9 cellular contexts compared by ENCODE assay signal in genomic region chr11:59559886-59560285, GRCh38. TPM values are rescaled to one million over a fixed set of nuclear protein-coding genes. Genes with fewer than 3 reads are reported as not detected.
A peak's percentile ranks its signal among the peaks of the same experiment; 100 is the strongest.
DNase-seq lines count a peak whose midpoint lies in the region; ATAC-seq and TF ChIP-seq lines count a peak whose summit lies in the region.
"Had no signal": no experiment of that assay in that cellular context is flagged by ENCODE, and none has a peak within 500 bp of the region (broad histone marks: within the 10 kb centered on the region; RNA-seq: fewer than 3 reads in every experiment).

No MANE protein-coding gene starts in this region.

- peaks cover 11% of the 10 kb centered on the region; the same call in 2 of the 3 replicates for H3K4me1 Mint-ChIP-seq in GM23338

- peak; percentile 2 for ATAC-seq in GM23338
- no peak for ATAC-seq in foreskin keratinocyte

- H3K27me3 ChIP-seq in GM23338 (ENCODE audit: insufficient read depth) = no peaks in the 10 kb centered on the region
- no peaks in the 10 kb centered on the region for H3K27me3 ChIP-seq in PC-9 (ENCODE audit: insufficient read depth, low read depth)
- peaks cover 0 to 13% (median 0%) of the 10 kb centered on the region in 3 donors for H3K27me3 ChIP-seq in skeletal muscle tissue (ENCODE audit: control insufficient read depth in 3 of 3, insufficient read depth in 3 of 3, low read length in 3 of 3)
- no peaks in the 10 kb centered on the region for H3K27me3 ChIP-seq in foreskin keratinocyte

- POLR2A ChIA-PET in PC-9 (lab: Charles Lee; ENCODE audit: unreplicated experiment) = no interaction called here

- H3F3A ChIP-seq in GM23338 (replicated peaks; ENCODE audit: low read depth) (peaks cover 7% of the 10 kb centered on the region; the same call in 1 of the 2 replicates), PC-9 (ENCODE audit: insufficient read depth, low read depth) (peaks cover 65% of the 10 kb centered on the region)

- H3K4me3 ChIP-seq in GM23338 (peak overlapping the region; percentile 88), PC-9 (peak overlapping the region; percentile 79; the same call in 1 of the 2 replicates), fibroblast of pulmonary artery (replicated peaks; ENCODE audit: low read depth, low read length) (peak overlapping the region; percentile 87), skeletal muscle tissue (ENCODE audit: low read length in 3 of 3) (peak overlapping the region in 2 of 3 donors; percentile 87 to 98)

- intact Hi-C loops in PC-9 (cut with micrococcal nuclease; ENCODE audit: unreplicated experiment) = loop anchor here (1.0 to 10.0 kb wide), 4 partner anchors 9 to 1785 kb away; no protein-coding TSS in a partner anchor

- CTCF ChIA-PET in PC-9 (lab: Charles Lee) = no interaction called here

- TF ChIP-seq CTCF in GM23338 (conservative IDR thresholded peaks at IDR 0.05; ENCODE audit: low read depth in 2 of 2) = no peak
- TF ChIP-seq CTCF in PC-9 (conservative IDR thresholded peaks at IDR 0.05) = no peak
- TF ChIP-seq CTCF in fibroblast of pulmonary artery (IDR thresholded peaks at IDR 0.05; ENCODE audit: low read length, missing control alignments) = no peak
- no peak for TF ChIP-seq CTCF in foreskin keratinocyte (conservative IDR thresholded peaks at IDR 0.05)

- H4K20me1 ChIP-seq in GM23338 (replicated peaks; ENCODE audit: insufficient read depth) = no peaks in the 10 kb centered on the region; the same call in 1 of the 2 replicates
- peaks cover 4% of the 10 kb centered on the region; the same call in 1 of the 2 replicates for H4K20me1 ChIP-seq in PC-9 (ENCODE audit: insufficient read depth)

- no TSS peak for BruUV-seq in PC-9 (replicated peaks; lab: Mats Ljungman, UMichigan)

- peak overlapping the region; percentile 85 for H3K4me3 Mint-ChIP-seq in GM23338

- H2AFZ ChIP-seq in GM23338 (no peak overlapping the region), PC-9 (no peak overlapping the region)

- H3K4me1 ChIP-seq in GM23338 (ENCODE audit: insufficient read depth) (peaks cover 9% of the 10 kb centered on the region), PC-9 (replicated peaks; ENCODE audit: insufficient read depth) (peaks cover 28% of the 10 kb centered on the region), skeletal muscle tissue (ENCODE audit: control insufficient read depth in 3 of 3, insufficient read depth in 3 of 3, low read length in 3 of 3) (peaks cover 0 to 14% (median 12%) of the 10 kb centered on the region in 3 donors), foreskin keratinocyte (no peaks in the 10 kb centered on the region)

- peaks cover 51% of the 10 kb centered on the region for H3K27me3 Mint-ChIP-seq in GM23338 (ENCODE audit: insufficient read depth, low read depth, poor library complexity)

- no peaks in the 10 kb centered on the region for H3K9me2 ChIP-seq in GM23338 (ENCODE audit: insufficient read depth)
- H3K9me2 ChIP-seq in PC-9 (ENCODE audit: insufficient read depth) = no peaks in the 10 kb centered on the region

- H3K79me2 ChIP-seq in GM23338 (replicated peaks; ENCODE audit: insufficient read depth) (no peaks in the 10 kb centered on the region), PC-9 (ENCODE audit: low read depth) (no peaks in the 10 kb centered on the region)

- H3K4me2 ChIP-seq in GM23338 (peak overlapping the region; percentile 73), PC-9 (peak overlapping the region; percentile 85)

- no peaks in the 10 kb centered on the region for H3K36me3 ChIP-seq in GM23338 (ENCODE audit: insufficient read depth)
- H3K36me3 ChIP-seq in PC-9 (ENCODE audit: low read depth) = no peaks in the 10 kb centered on the region
- no peaks in the 10 kb centered on the region for H3K36me3 ChIP-seq in skeletal muscle tissue (ENCODE audit: control insufficient read depth in 3 of 3, insufficient read depth in 3 of 3, low read length in 3 of 3)

- DNase-seq in GM23338 (ENCODE audit: low spot score) (peak; percentile 59), PC-9 (no peak), fibroblast of pulmonary artery (ENCODE audit: low read depth) (no peak), 8988T (no peak), T-helper 9 cell (no peak), foreskin keratinocyte (no peak)
- DNase-seq in stimulated activated CD4-positive, alpha-beta T cell treated with anti-CD3 and anti-CD28 coated beads, Interleukin-2, amount 100 ng/mL, for 24 hours = no peak

- peaks cover 3% of the 10 kb centered on the region; the same call in 2 of the 3 replicates for H3K36me3 Mint-ChIP-seq in GM23338 (ENCODE audit: low read depth)

- H3K9me3 ChIP-seq in PC-9 (ENCODE audit: insufficient read depth, low read depth) (no peaks in the 10 kb centered on the region), skeletal muscle tissue (ENCODE audit: control insufficient read depth in 3 of 3, low read length in 3 of 3) (no peaks in the 10 kb centered on the region)

- no peak overlapping the region for H3K27ac ChIP-seq in GM23338 (ENCODE audit: low read depth)
- H3K27ac ChIP-seq in PC-9 = no peak overlapping the region
- peak overlapping the region; percentile 64 for H3K27ac ChIP-seq in skeletal muscle tissue (ENCODE audit: low read depth, low read length)
- no peak overlapping the region for H3K27ac ChIP-seq in foreskin keratinocyte

- no peak overlapping the region for H3K27ac Mint-ChIP-seq in GM23338

- H3K9me3 Mint-ChIP-seq in GM23338 = peaks cover 12% of the 10 kb centered on the region; the same call in 2 of the 3 replicates

- peak overlapping the region in 1 of 3 donors; percentile 89 for H3K9ac ChIP-seq in skeletal muscle tissue (ENCODE audit: low read depth in 1 of 3, low read length in 3 of 3)

TF ChIP-seq in GM23338, 12 proteins besides CTCF, POLR2A, EP300 and RAD21 (continues in another document):
- TF ChIP-seq JUNB (IDR thresholded peaks at IDR 0.05; ENCODE audit: unreplicated experiment) (no peak), ETS1 (IDR thresholded peaks at IDR 0.05) (no peak), EZH2phosphoT487 (IDR thresholded peaks at IDR 0.05; ENCODE audit: unreplicated experiment) (no peak), EZH2 (IDR thresholded peaks at IDR 0.05; ENCODE audit: low read depth, unreplicated experiment) (no peak), REST (IDR thresholded peaks at IDR 0.05; ENCODE audit: unreplicated experiment) (no peak), POLR2AphosphoS5 (IDR thresholded peaks at IDR 0.05; ENCODE audit: low read depth) (no peak), CREB1 (CRISPR knock-in tag; IDR thresholded peaks at IDR 0.05; ENCODE audit: low read depth) (no peak), ZNF114 (CRISPR knock-in tag; IDR thresholded peaks at IDR 0.05) (no peak)

RNA-seq across cellular contexts. Expression of gene OR4D9, which starts 48.5 kb away (rescaled TPM):
- total RNA-seq in GM23338 (2014; rRNA removed; shearing (Covaris generic)) = not detected in 2 replicates
- not detected in 2 replicates for polyA plus RNA-seq in GM23338 (2016; fragmentation: Nextera tagmentation; extraction: Ambion mirVana)
- total RNA-seq in PC-9 (2021) = not detected in 2 replicates
- total RNA-seq in skeletal muscle tissue = not detected
- not detected in 2 replicates for total RNA-seq in foreskin keratinocyte
- not detected in 2 replicates for polyA plus RNA-seq in foreskin keratinocyte
- total RNA-seq: NCI-H460 had no signal

RNA-seq across cellular contexts. Expression of gene OSBP, which starts 55.7 kb away (rescaled TPM):
- 35.7 and 39.3 TPM in 2 replicates for total RNA-seq in GM23338 (2014; rRNA removed; shearing (Covaris generic))
- 11.0 and 13.1 TPM in 2 replicates for polyA plus RNA-seq in GM23338 (2016; fragmentation: Nextera tagmentation; extraction: Ambion mirVana)
- total RNA-seq in PC-9 (2021) = 40.4 and 49.7 TPM in 2 replicates
- 60.5 TPM for total RNA-seq in skeletal muscle tissue
- 38.1 and 41.1 TPM in 2 replicates for total RNA-seq in foreskin keratinocyte
- polyA plus RNA-seq in foreskin keratinocyte = 13.6 and 14.4 TPM in 2 replicates

RNA-seq across cellular contexts. Expression of gene OR4D11, which starts 56.5 kb away (rescaled TPM):
- not detected in 2 replicates for total RNA-seq in GM23338 (2014; rRNA removed; shearing (Covaris generic))
- polyA plus RNA-seq in GM23338 (2016; fragmentation: Nextera tagmentation; extraction: Ambion mirVana) (not detected in 2 replicates), foreskin keratinocyte (not detected in 2 replicates)
- total RNA-seq in PC-9 (2021) (not detected in 2 replicates), skeletal muscle tissue (not detected), foreskin keratinocyte (not detected in 2 replicates)
- total RNA-seq: NCI-H460 had no signal
